ENCODE assay signal across 16 cellular contexts in the genomic region with DNA sequence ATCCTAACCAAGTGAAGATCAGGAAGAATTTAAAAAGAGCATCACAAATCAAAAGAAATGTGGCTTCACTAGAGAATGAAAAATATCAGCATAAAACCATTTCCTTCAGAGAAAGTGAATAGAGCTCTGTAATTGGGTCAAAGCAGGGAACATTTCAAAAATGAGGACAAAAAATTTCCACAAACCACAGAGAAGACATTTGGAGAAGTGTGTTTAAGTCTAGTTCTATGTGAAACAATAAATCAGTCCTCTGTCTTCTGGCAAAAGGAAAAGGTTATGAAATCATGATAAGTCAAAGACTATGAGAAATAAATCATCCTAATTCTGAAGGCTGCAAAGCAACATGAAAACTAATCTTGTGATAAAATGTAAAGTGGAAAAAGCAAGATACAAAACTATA. TPM values are rescaled to one million over a fixed set of nuclear protein-coding genes. Genes with fewer than 3 reads are reported as not detected.
DNase-seq lines count a peak whose midpoint lies in the region; ATAC-seq and TF ChIP-seq lines count a peak whose summit lies in the region.
"Had no signal": no experiment of that assay in that cellular context is flagged by ENCODE, and none has a peak within 500 bp of the region (broad histone marks: within the 10 kb centered on the region; RNA-seq: fewer than 3 reads in every experiment).

No MANE protein-coding gene starts in this region.

- H3K27me3 ChIP-seq in fibroblast of lung (ENCODE audit: control insufficient read depth, insufficient read depth, low read length) (no peaks in the 10 kb centered on the region), gastrocnemius medialis (no peaks in the 10 kb centered on the region), SJCRH30 (no peaks in the 10 kb centered on the region)
- H3K27me3 ChIP-seq: BLaER1 had no signal

- H3K27ac ChIP-seq in fibroblast of lung (ENCODE audit: insufficient read depth, low read length), result no peak overlapping the region
- H3K27ac ChIP-seq in gastrocnemius medialis, result peak overlapping the region in 3 of 4 donors; percentile 28 to 57 (median 30)
- no peak overlapping the region for H3K27ac ChIP-seq in SJCRH30
- H3K27ac ChIP-seq: BLaER1, GM23248 had no signal

- no peak for ATAC-seq in gastrocnemius medialis
- no peak for ATAC-seq in HG03159 (IDR thresholded peaks at IDR 0.05; ENCODE audit: unreplicated experiment)
- ATAC-seq: HCT116 had no signal

- no peaks in the 10 kb centered on the region for H3K9me3 ChIP-seq in fibroblast of lung (ENCODE audit: control insufficient read depth, insufficient read depth, low read depth, low read length)
- no peaks in the 10 kb centered on the region for H3K9me3 ChIP-seq in gastrocnemius medialis
- H3K9me3 ChIP-seq in SJCRH30 (replicated peaks), result no peaks in the 10 kb centered on the region
- H3K9me3 ChIP-seq: BLaER1 had no signal

- peak; percentile 49 for DNase-seq in G401 (ENCODE audit: low spot score)
- DNase-seq in amniotic epithelial cell (ENCODE audit: low read depth), result peak; percentile 91
- DNase-seq in fibroblast of lung (ENCODE audit: low read depth in 2 of 2), result peak; percentile 27 to 65
- no peak for DNase-seq in gastrocnemius medialis
- DNase-seq in SJCRH30, result no peak
- no peak for DNase-seq in ureter (ENCODE audit: low spot score)
- DNase-seq: AML-193; CD8-positive, alpha-beta memory T cell; DMS53; GM23248 had no signal

- H3K4me3 ChIP-seq in fibroblast of lung (replicated peaks in 1 of 4; ENCODE audit: control extremely low read depth in 1 of 4, insufficient read depth in 1 of 4, low read depth in 3 of 4, low read length in 4 of 4), result no peak overlapping the region
- H3K4me3 ChIP-seq in gastrocnemius medialis, result no peak overlapping the region
- no peak overlapping the region for H3K4me3 ChIP-seq in SJCRH30
- H3K4me3 ChIP-seq: BLaER1, GM23248 had no signal

- intact Hi-C loops in gastrocnemius medialis (cut with DNase I; ENCODE audit: low total_unique reads), result no loop called here

- H3K4me1 ChIP-seq in fibroblast of lung (ENCODE audit: control insufficient read depth, extremely low read depth, insufficient read depth, low read length) (no peaks in the 10 kb centered on the region), gastrocnemius medialis (peaks cover 5 to 6% of the 10 kb centered on the region in 2 donors), SJCRH30 (no peaks in the 10 kb centered on the region)
- H3K4me1 ChIP-seq: BLaER1 had no signal

- no peak for TF ChIP-seq CTCF in fibroblast of lung (conservative IDR thresholded peaks at IDR 0.05 in 1 of 2, IDR thresholded peaks at IDR 0.05 in 1 of 2; ENCODE audit: low read depth in 1 of 2, low read length in 2 of 2)
- TF ChIP-seq CTCF in gastrocnemius medialis (IDR thresholded peaks at IDR 0.05 in 4 of 5, conservative IDR thresholded peaks at IDR 0.05 in 1 of 5), result no peak

- in situ Hi-C loops in G401 (cut with HindIII; ENCODE audit: low sequenced_read_pairs), result no loop called here
- in situ Hi-C loops in gastrocnemius medialis (cut with MboI; ENCODE audit: low sequenced_read_pairs in 4 of 4), result loop anchor here in 1 of 4 donors (25.0 kb wide), 1 partner anchor 1218 kb away; no protein-coding TSS in a partner anchor

- no peak overlapping the region for H2AFZ ChIP-seq in fibroblast of lung (ENCODE audit: low read length)
- H2AFZ ChIP-seq: GM23248 had no signal

- H3K79me2 ChIP-seq in fibroblast of lung (ENCODE audit: control insufficient read depth, insufficient read depth, low read length), result no peaks in the 10 kb centered on the region

- no peaks in the 10 kb centered on the region for H3K36me3 ChIP-seq in fibroblast of lung (ENCODE audit: control insufficient read depth, insufficient read depth, low read length)
- H3K36me3 ChIP-seq in gastrocnemius medialis, result peaks cover 0 to 6% of the 10 kb centered on the region in 2 donors
- 0 out of 2 replicates have a peak, but pooled peaks cover 2% of the 10 kb centered on the region for H3K36me3 ChIP-seq in SJCRH30
- H3K36me3 ChIP-seq: BLaER1 had no signal

- no peak for TF ChIP-seq POLR2A in gastrocnemius medialis (IDR thresholded peaks at IDR 0.05)

- no peak overlapping the region for H3K9ac ChIP-seq in fibroblast of lung (ENCODE audit: insufficient read depth, low read length)
- H3K9ac ChIP-seq: BLaER1, GM23248 had no signal

- H3K4me2 ChIP-seq in fibroblast of lung (ENCODE audit: extremely low read depth, insufficient read depth, low read length), result no peak overlapping the region
- H3K4me2 ChIP-seq: BLaER1 had no signal

- H4K20me1 ChIP-seq in fibroblast of lung (ENCODE audit: control insufficient read depth, extremely low read depth, insufficient read depth, low read length), result no peaks in the 10 kb centered on the region
- H4K20me1 ChIP-seq: BLaER1 had no signal

RNA-seq across cellular contexts. Expression of a gene that starts 27.9 kb away (rescaled TPM):
- total RNA-seq in G401 (2014; rRNA removed; shearing (Covaris generic)), result not detected in 2 replicates
- not detected in 2 replicates for total RNA-seq in fibroblast of lung
- polyA plus RNA-seq in fibroblast of lung, result not detected in 2 replicates
- polyA plus RNA-seq in fibroblast of lung (2012), result not detected in 2 replicates
- not detected in 2 replicates for polyA minus RNA-seq in fibroblast of lung (ENCODE audit: low replicate concordance)
- total RNA-seq in gastrocnemius medialis, result 100 to 1,000 TPM in 3 of 4 donors, 10 to 100 TPM in 1; 79.1 to 797 (median 200) TPM
- total RNA-seq in SJCRH30 (2014; rRNA removed; shearing (Covaris generic)), result 13.1 and 16.8 TPM in 2 replicates
- not detected for total RNA-seq in ureter
- total RNA-seq: A673; CD8-positive, alpha-beta memory T cell; GM23248; HT1080 had no signal
- polyA plus RNA-seq: CD8-positive, alpha-beta memory T cell; GM23248; IgD-negative memory B cell had no signal

Comparison
In these comparisons a context has a peak if more than half of its experiments do, and no peak if none do; other contexts are left out.
1. DNase-seq: peak in G401 (single experiment), amniotic epithelial cell (single experiment) and fibroblast of lung (2 of 2); none in gastrocnemius medialis (0 of 2), SJCRH30 (0 of 2) and ureter (single experiment).
2. H3K27ac ChIP-seq: peak in gastrocnemius medialis (3 of 4); none in fibroblast of lung (single experiment) and SJCRH30 (single experiment).
3. RNA of a gene that starts 27.9 kb away (total RNA-seq): 79.1 to 797 TPM in gastrocnemius medialis and 13.1 to 16.8 TPM in SJCRH30; not detected in ureter (single experiment), not detected in G401 and not detected in fibroblast of lung; every median in the first group is over 10 times any median in the second.